In genomic region chr3:23944861-23945652, GRCh38 we compare ENCODE assay signal across 8 cellular contexts. TPM values are rescaled to one million over a fixed set of nuclear protein-coding genes. Genes with fewer than 3 reads are reported as not detected.
DNase-seq lines count a peak whose midpoint lies in the region; ATAC-seq and TF ChIP-seq lines count a peak whose summit lies in the region.

TSS of gene NR1D2 (plus strand) at chr3:23945286. CDS start at chr3:23945579, 293 bp downstream.

- intact Hi-C loops in dorsolateral prefrontal cortex (cut with DNase I): loop anchor here (1.0 to 5.0 kb wide), 2 partner anchors 28 to 47 kb away; partner anchors contain the start of gene RPL15 (in 2 of the 2)
- intact Hi-C loops in lower leg skin (cut with DNase I; ENCODE audit: low total_unique reads): no loop called here

- H3K4me3 ChIP-seq in AG10803 (ENCODE audit: low read length) (peak within 1 kb of the TSS; percentile 84), dorsolateral prefrontal cortex (peak within 1 kb of the TSS; percentile 58 to 99 (median 87)), lower leg skin (ENCODE audit: low read depth, poor library complexity, severe bottlenecking) (peak within 1 kb of the TSS; percentile 69)

- TF ChIP-seq CTCF in AG10803 (conservative IDR thresholded peaks at IDR 0.05; ENCODE audit: low read length) (no peak), dorsolateral prefrontal cortex (IDR thresholded peaks at IDR 0.05 in 54 of 56, conservative IDR thresholded peaks at IDR 0.05 in 2 of 56; ENCODE audit: low read depth in 1 of 56, partially characterized antibody in 56 of 56) (peak in 14 of 56 donors; percentile 6 to 44 (median 18)), lower leg skin (IDR thresholded peaks at IDR 0.05) (no peak)

- peak in 1 of 2 donors; percentile 72 for TF ChIP-seq POLR2A in lower leg skin (IDR thresholded peaks at IDR 0.05)

- peak; percentile 58 for ATAC-seq in GM18868 (IDR thresholded peaks at IDR 0.05; ENCODE audit: unreplicated experiment)
- peak; percentile 48 for ATAC-seq in HG03097 (IDR thresholded peaks at IDR 0.05; ENCODE audit: low FRiP score, unreplicated experiment)

- 0 to 1% methylated on average over 44 to 59 of the region's 88 CpGs for WGBS in lower leg skin, 2 donors

- H3K27me3 ChIP-seq in dorsolateral prefrontal cortex: no peaks in the 10 kb centered on the region

- peak; percentile 81 for DNase-seq in AG10803 (ENCODE audit: low read depth)
- peak; percentile 60 for DNase-seq in NCI-H510A (lab: John Stamatoyannopoulos, UW)
- DNase-seq in activated CD4-positive, alpha-beta T cell treated with anti-CD3 and anti-CD28 coated beads, Interleukin-2, amount 50 U/mL, for 48 hours: peak; percentile 76 to 77
- DNase-seq in dorsolateral prefrontal cortex: peak; percentile 63 to 90 (median 82)
- DNase-seq in lower leg skin (ENCODE audit: low spot score in 2 of 2): peak; percentile 68 to 97
- peak; percentile 72 to 73 for DNase-seq in stimulated activated CD4-positive, alpha-beta T cell treated with anti-CD3 and anti-CD28 coated beads, Interleukin-4, amount 100 ng/mL, for 4 hours

- H3K27ac ChIP-seq in dorsolateral prefrontal cortex: peak within 1 kb of the TSS; percentile 75 to 100 (median 97)

RNA-seq across cellular contexts. Expression of gene NR1D2, which starts in this region (rescaled TPM):
- total RNA-seq in dorsolateral prefrontal cortex: 100 to 1,000 TPM in 18 of 120 experiments, 10 to 100 TPM in 102; 56.4 to 127 (median 85.9) TPM
- 10 to 100 TPM; 35.4 to 52.1 (median 42.1) TPM for total RNA-seq in lower leg skin

Comparison
In these comparisons a context has a peak if more than half of its experiments do, and no peak if none do; other contexts are left out.
1. Peak in every context shown above with its lines: DNase-seq, ATAC-seq, H3K4me3 ChIP-seq and H3K27ac ChIP-seq.